ENCODE assay signal across 3 cellular contexts in genomic region chr19:18401580-18402112, GRCh38.
TF ChIP-seq lines count a peak whose summit lies in the region.

No MANE protein-coding gene starts in this region.

TF ChIP-seq in GM12891, 5 proteins besides CTCF, POLR2A, EP300 and RAD21:
- TF ChIP-seq PAX5 (IDR thresholded peaks at IDR 0.05; ENCODE audit: insufficient read depth, low read length, severe bottlenecking) (no peak), POU2F2 (IDR thresholded peaks at IDR 0.05; ENCODE audit: low read depth, low read length) (peak; percentile 17; the same call in 1 of the 2 replicates), SPI1 (IDR thresholded peaks at IDR 0.05; ENCODE audit: low read depth, low read length) (peak; percentile 96), TAF1 (IDR thresholded peaks at IDR 0.05; ENCODE audit: low read depth, low read length) (peak; percentile 42; the same call in 1 of the 2 replicates), POLR2AphosphoS5 (IDR thresholded peaks at IDR 0.05; ENCODE audit: low read depth, low read length) (no peak)

TF ChIP-seq in K562, 482 proteins besides CTCF, POLR2A, EP300 and RAD21 (continues in another document):
- TF ChIP-seq NFYB (IDR thresholded peaks at IDR 0.05; ENCODE audit: extremely low read depth, insufficient read length) (no peak), MTA2 (IDR thresholded peaks at IDR 0.05; ENCODE audit: low read depth) (no peak), ZNF551 (CRISPR knock-in tag; IDR thresholded peaks at IDR 0.05) (no peak), BRF2 (IDR thresholded peaks at IDR 0.05; ENCODE audit: borderline replicate concordance, insufficient read depth, insufficient read length) (no peak), SMARCE1 (IDR thresholded peaks at IDR 0.05) (peak; percentile 59; the same call in 1 of the 2 replicates), MTA1 (IDR thresholded peaks at IDR 0.05; ENCODE audit: borderline replicate concordance) (no peak), RBFOX2 (IDR thresholded peaks at IDR 0.05; ENCODE audit: low read depth, low read length) (0 out of 2 replicates have a peak, but pooled peaks have one; percentile 24), ESRRA (IDR thresholded peaks at IDR 0.05; ENCODE audit: borderline replicate concordance, low read depth) (no peak), BCOR (IDR thresholded peaks at IDR 0.05) (peak; percentile 97), PML (IDR thresholded peaks at IDR 0.05; ENCODE audit: low read length) (no peak), SLC30A9 (CRISPR knock-in tag; IDR thresholded peaks at IDR 0.05) (no peak), ZKSCAN3 (CRISPR knock-in tag; IDR thresholded peaks at IDR 0.05) (no peak), IRF9 (tag; IDR thresholded peaks at IDR 0.05) (no peak), FOXK2 (conservative IDR thresholded peaks at IDR 0.05 in 1 of 2, IDR thresholded peaks at IDR 0.05 in 1 of 2; ENCODE audit: low read depth in 2 of 2) (peak in 1 of 2 experiments; percentile 25; a peak in 2 of 4 replicates), ZNF778 (CRISPR knock-in tag; IDR thresholded peaks at IDR 0.05) (no peak), HDAC1 (IDR thresholded peaks at IDR 0.05) (no peak), FOXJ2 (tag; IDR thresholded peaks at IDR 0.05) (0 out of 2 replicates have a peak, but pooled peaks have one; percentile 28)
- TF ChIP-seq, protein P1, sequence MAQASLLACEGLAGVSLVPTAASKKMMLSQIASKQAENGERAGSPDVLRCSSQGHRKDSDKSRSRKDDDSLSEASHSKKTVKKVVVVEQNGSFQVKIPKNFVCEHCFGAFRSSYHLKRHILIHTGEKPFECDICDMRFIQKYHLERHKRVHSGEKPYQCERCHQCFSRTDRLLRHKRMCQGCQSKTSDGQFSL (CRISPR knock-in tag; IDR thresholded peaks at IDR 0.05), result peak; percentile 61; the same call in 1 of the 2 replicates
- TF ChIP-seq, protein P1 (tag; IDR thresholded peaks at IDR 0.05), result no peak
- TF ChIP-seq, protein P2, sequence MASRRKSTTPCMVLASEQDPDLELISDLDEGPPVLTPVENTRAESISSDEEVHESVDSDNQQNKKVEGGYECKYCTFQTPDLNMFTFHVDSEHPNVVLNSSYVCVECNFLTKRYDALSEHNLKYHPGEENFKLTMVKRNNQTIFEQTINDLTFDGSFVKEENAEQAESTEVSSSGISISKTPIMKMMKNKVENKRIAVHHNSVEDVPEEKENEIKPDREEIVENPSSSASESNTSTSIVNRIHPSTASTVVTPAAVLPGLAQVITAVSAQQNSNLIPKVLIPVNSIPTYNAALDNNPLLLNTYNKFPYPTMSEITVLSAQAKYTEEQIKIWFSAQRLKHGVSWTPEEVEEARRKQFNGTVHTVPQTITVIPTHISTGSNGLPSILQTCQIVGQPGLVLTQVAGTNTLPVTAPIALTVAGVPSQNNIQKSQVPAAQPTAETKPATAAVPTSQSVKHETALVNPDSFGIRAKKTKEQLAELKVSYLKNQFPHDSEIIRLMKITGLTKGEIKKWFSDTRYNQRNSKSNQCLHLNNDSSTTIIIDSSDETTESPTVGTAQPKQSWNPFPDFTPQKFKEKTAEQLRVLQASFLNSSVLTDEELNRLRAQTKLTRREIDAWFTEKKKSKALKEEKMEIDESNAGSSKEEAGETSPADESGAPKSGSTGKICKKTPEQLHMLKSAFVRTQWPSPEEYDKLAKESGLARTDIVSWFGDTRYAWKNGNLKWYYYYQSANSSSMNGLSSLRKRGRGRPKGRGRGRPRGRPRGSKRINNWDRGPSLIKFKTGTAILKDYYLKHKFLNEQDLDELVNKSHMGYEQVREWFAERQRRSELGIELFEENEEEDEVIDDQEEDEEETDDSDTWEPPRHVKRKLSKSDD (conservative IDR thresholded peaks at IDR 0.05; ENCODE audit: low read length), result no peak
- TF ChIP-seq, protein P3, sequence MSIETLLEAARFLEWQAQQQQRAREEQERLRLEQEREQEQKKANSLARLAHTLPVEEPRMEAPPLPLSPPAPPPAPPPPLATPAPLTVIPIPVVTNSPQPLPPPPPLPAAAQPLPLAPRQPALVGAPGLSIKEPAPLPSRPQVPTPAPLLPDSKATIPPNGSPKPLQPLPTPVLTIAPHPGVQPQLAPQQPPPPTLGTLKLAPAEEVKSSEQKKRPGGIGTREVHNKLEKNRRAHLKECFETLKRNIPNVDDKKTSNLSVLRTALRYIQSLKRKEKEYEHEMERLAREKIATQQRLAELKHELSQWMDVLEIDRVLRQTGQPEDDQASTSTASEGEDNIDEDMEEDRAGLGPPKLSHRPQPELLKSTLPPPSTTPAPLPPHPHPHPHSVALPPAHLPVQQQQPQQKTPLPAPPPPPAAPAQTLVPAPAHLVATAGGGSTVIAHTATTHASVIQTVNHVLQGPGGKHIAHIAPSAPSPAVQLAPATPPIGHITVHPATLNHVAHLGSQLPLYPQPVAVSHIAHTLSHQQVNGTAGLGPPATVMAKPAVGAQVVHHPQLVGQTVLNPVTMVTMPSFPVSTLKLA (conservative IDR thresholded peaks at IDR 0.05), result 0 out of 4 replicates have a peak, but pooled peaks of 1 of the 2 experiments have one; percentile 41

TF ChIP-seq in HepG2, 621 proteins besides CTCF, POLR2A, EP300 and RAD21 (continues in another document):
- TF ChIP-seq ZNF343 (CRISPR knock-in tag; IDR thresholded peaks at IDR 0.05) (no peak), WIZ (CRISPR knock-in tag; IDR thresholded peaks at IDR 0.05) (no peak), BRCA1 (CRISPR knock-in tag; IDR thresholded peaks at IDR 0.05) (no peak), KDM1A (CRISPR knock-in tag; IDR thresholded peaks at IDR 0.05) (peak; percentile 94), ELF3 (CRISPR knock-in tag; IDR thresholded peaks at IDR 0.05) (peak; percentile 81), NFIC (IDR thresholded peaks at IDR 0.05; ENCODE audit: low read length) (no peak), TERF1 (CRISPR knock-in tag; IDR thresholded peaks at IDR 0.05) (no peak), ZNF564 (CRISPR knock-in tag; IDR thresholded peaks at IDR 0.05) (peak; percentile 97), GABPA (IDR thresholded peaks at IDR 0.05; ENCODE audit: low read depth, low read length) (no peak), GABPA (CRISPR knock-in tag; IDR thresholded peaks at IDR 0.05; ENCODE audit: low read depth) (peak; percentile 69), SMC3 (IDR thresholded peaks at IDR 0.05; ENCODE audit: low read length) (peak; percentile 49; the same call in 1 of the 2 replicates), ZNF234 (CRISPR knock-in tag; conservative IDR thresholded peaks at IDR 0.05) (no peak), HMGA1 (CRISPR knock-in tag; conservative IDR thresholded peaks at IDR 0.05) (no peak), RFX5 (IDR thresholded peaks at IDR 0.05; ENCODE audit: low read depth, low read length) (no peak), ZMYM3 (CRISPR knock-in tag; IDR thresholded peaks at IDR 0.05) (peak; percentile 99), TARDBP (CRISPR knock-in tag; IDR thresholded peaks at IDR 0.05) (0 out of 2 replicates have a peak, but pooled peaks have one; percentile 19), ZKSCAN5 (CRISPR knock-in tag; IDR thresholded peaks at IDR 0.05) (no peak), NFATC3 (CRISPR knock-in tag; IDR thresholded peaks at IDR 0.05) (no peak), MAZ (IDR thresholded peaks at IDR 0.05; ENCODE audit: borderline replicate concordance, low read depth, low read length) (peak; percentile 23; the same call in 1 of the 2 replicates), MAZ (CRISPR knock-in tag; IDR thresholded peaks at IDR 0.05; ENCODE audit: low read depth) (no peak), ZFX (CRISPR knock-in tag; IDR thresholded peaks at IDR 0.05; ENCODE audit: low read depth) (peak; percentile 40; the same call in 1 of the 2 replicates), SMAD1 (CRISPR knock-in tag; IDR thresholded peaks at IDR 0.05; ENCODE audit: borderline replicate concordance, low read depth) (no peak), SUZ12 (IDR thresholded peaks at IDR 0.05; ENCODE audit: low read depth, low read length) (no peak), ELF1 (CRISPR knock-in tag; IDR thresholded peaks at IDR 0.05) (peak; percentile 68; the same call in 1 of the 2 replicates), HOXA3 (CRISPR knock-in tag; IDR thresholded peaks at IDR 0.05) (peak; percentile 30; the same call in 1 of the 2 replicates), SOX5 (CRISPR knock-in tag; IDR thresholded peaks at IDR 0.05; ENCODE audit: borderline replicate concordance) (no peak)
- TF ChIP-seq, protein P4, sequence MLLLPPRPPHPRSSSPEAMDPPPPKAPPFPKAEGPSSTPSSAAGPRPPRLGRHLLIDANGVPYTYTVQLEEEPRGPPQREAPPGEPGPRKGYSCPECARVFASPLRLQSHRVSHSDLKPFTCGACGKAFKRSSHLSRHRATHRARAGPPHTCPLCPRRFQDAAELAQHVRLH (CRISPR knock-in tag; IDR thresholded peaks at IDR 0.05; ENCODE audit: borderline replicate concordance, low read depth), result peak; percentile 52; the same call in 1 of the 2 replicates
- TF ChIP-seq, protein P5, sequence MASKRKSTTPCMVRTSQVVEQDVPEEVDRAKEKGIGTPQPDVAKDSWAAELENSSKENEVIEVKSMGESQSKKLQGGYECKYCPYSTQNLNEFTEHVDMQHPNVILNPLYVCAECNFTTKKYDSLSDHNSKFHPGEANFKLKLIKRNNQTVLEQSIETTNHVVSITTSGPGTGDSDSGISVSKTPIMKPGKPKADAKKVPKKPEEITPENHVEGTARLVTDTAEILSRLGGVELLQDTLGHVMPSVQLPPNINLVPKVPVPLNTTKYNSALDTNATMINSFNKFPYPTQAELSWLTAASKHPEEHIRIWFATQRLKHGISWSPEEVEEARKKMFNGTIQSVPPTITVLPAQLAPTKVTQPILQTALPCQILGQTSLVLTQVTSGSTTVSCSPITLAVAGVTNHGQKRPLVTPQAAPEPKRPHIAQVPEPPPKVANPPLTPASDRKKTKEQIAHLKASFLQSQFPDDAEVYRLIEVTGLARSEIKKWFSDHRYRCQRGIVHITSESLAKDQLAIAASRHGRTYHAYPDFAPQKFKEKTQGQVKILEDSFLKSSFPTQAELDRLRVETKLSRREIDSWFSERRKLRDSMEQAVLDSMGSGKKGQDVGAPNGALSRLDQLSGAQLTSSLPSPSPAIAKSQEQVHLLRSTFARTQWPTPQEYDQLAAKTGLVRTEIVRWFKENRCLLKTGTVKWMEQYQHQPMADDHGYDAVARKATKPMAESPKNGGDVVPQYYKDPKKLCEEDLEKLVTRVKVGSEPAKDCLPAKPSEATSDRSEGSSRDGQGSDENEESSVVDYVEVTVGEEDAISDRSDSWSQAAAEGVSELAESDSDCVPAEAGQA (IDR thresholded peaks at IDR 0.05; ENCODE audit: low read depth), result no peak
- TF ChIP-seq, protein P5 (CRISPR knock-in tag; IDR thresholded peaks at IDR 0.05; ENCODE audit: borderline replicate concordance), result no peak
- TF ChIP-seq, protein P6, sequence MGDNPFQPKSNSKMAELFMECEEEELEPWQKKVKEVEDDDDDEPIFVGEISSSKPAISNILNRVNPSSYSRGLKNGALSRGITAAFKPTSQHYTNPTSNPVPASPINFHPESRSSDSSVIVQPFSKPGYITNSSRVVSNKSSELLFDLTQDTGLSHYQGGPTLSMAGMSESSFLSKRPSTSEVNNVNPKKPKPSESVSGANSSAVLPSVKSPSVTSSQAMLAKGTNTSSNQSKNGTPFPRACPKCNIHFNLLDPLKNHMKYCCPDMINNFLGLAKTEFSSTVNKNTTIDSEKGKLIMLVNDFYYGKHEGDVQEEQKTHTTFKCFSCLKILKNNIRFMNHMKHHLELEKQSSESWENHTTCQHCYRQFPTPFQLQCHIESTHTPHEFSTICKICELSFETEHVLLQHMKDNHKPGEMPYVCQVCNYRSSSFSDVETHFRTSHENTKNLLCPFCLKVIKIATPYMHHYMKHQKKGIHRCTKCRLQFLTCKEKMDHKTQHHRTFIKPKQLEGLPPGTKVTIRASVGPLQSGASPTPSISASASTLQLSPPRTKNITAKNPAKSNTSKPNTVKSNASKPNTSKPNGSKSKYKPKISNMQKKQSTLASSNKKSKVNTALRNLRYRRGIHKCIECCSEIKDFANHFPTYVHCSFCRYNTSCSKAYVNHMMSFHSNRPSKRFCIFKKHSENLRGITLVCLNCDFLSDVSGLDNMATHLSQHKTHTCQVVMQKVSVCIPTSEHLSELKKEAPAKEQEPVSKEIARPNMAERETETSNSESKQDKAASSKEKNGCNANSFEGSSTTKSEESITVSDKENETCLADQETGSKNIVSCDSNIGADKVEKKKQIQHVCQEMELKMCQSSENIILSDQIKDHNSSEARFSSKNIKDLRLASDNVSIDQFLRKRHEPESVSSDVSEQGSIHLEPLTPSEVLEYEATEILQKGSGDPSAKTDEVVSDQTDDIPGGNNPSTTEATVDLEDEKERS (CRISPR knock-in tag; IDR thresholded peaks at IDR 0.05), result 0 out of 2 replicates have a peak, but pooled peaks have one; percentile 55
- TF ChIP-seq, protein P7, sequence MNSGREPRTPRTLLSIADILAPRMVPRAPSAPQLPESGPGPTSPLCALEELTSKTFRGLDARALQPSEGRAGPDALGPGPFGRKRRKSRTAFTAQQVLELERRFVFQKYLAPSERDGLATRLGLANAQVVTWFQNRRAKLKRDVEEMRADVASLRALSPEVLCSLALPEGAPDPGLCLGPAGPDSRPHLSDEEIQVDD (CRISPR knock-in tag; IDR thresholded peaks at IDR 0.05; ENCODE audit: borderline replicate concordance), result no peak
